1 cellular context compared by ENCODE assay signal in genomic region chr19:1258707-1259205, GRCh38.
TF ChIP-seq lines count a peak whose summit lies in the region.

No MANE protein-coding gene starts in this region.

TF ChIP-seq in HCT116, 20 proteins besides CTCF, POLR2A, EP300 and RAD21 (continued from another document):
- TF ChIP-seq FOSL1 (IDR thresholded peaks at IDR 0.05; ENCODE audit: low read depth) (no peak), JUND (IDR thresholded peaks at IDR 0.05) (no peak), ATF3 (IDR thresholded peaks at IDR 0.05) (no peak), ELF1 (IDR thresholded peaks at IDR 0.05; ENCODE audit: borderline replicate concordance, low read depth) (no peak), ZBTB33 (IDR thresholded peaks at IDR 0.05; ENCODE audit: extremely low read depth, insufficient replicate concordance, low read length) (no peak), EGR1 (IDR thresholded peaks at IDR 0.05; ENCODE audit: low read depth) (no peak), SP1 (IDR thresholded peaks at IDR 0.05; ENCODE audit: low read depth) (no peak), CBX3 (IDR thresholded peaks at IDR 0.05; ENCODE audit: low read depth) (no peak), CEBPB (IDR thresholded peaks at IDR 0.05; ENCODE audit: low read depth) (no peak)
